Comparison of ENCODE assay signal across 10 cellular contexts in the genomic region with DNA sequence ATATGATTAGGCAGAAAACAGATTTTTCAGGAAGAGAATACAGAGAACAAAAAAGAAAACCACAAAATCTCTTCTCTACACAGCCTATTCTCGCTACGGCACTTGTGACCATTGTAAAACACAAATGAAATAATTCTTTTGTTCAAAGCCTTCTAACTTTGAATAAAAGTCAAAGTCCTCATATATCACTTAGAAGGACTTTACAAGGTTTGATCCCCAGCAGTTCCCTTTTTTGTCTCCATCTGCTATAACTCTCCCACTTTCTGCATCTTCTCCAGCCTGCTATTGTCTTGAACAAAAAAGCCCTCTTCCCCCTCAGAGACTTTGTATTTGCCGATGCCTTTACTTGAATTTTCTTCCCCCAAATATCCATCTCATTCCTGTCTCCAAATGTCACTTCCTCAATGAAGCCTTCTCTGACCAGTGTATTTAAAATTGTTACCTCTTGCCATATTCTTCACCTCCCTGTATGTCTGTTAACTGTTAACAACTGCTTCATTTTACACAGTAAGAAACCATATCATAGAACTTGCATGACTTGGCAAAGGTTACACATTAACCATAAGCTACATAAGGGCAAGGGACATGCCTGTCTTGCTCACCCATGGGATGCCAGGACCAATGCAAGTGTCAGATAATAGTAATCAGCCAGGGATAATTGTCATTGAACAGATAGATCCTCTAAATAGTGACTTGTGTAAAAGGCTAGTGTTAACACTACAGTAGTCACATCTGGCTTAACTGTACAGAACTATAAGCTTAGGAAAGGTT.
DNase-seq lines count a peak whose midpoint lies in the region; TF ChIP-seq lines count a peak whose summit lies in the region.
"Had no signal": no experiment of that assay in that cellular context is flagged by ENCODE, and none has a peak within 500 bp of the region (broad histone marks: within the 10 kb centered on the region; RNA-seq: fewer than 3 reads in every experiment).

No MANE protein-coding gene starts in this region.

- peaks cover 0 to 17% (median 7%) of the 10 kb centered on the region in 4 donors for H3K4me1 ChIP-seq in Peyer's patch
- H3K4me1 ChIP-seq in left ventricle myocardium inferior, result peaks cover 49% of the 10 kb centered on the region
- H3K4me1 ChIP-seq in suprapubic skin, result peaks cover 33% of the 10 kb centered on the region
- H3K4me1 ChIP-seq in MM.1S (ENCODE audit: low read length), result no peaks in the 10 kb centered on the region
- H3K4me1 ChIP-seq: BLaER1 had no signal

- peak overlapping the region; percentile 89 for H3K27ac Mint-ChIP-seq in activated T-cell treated with anti-CD3 and anti-CD28 coated beads, Interleukin-2, amount 50 U/mL, for 24 hours

- H3K9me3 Mint-ChIP-seq in activated T-cell treated with anti-CD3 and anti-CD28 coated beads, Interleukin-2, amount 50 U/mL, for 24 hours, result peaks cover 4% of the 10 kb centered on the region

- no peak overlapping the region for H2AFZ ChIP-seq in MM.1S (ENCODE audit: low read length)

- H4K20me1 ChIP-seq in MM.1S (ENCODE audit: insufficient read depth, low read length), result no peaks in the 10 kb centered on the region
- H4K20me1 ChIP-seq: BLaER1 had no signal

- H3K27me3 ChIP-seq in Peyer's patch (no peaks in the 10 kb centered on the region), left ventricle myocardium inferior (ENCODE audit: low read depth) (no peaks in the 10 kb centered on the region), suprapubic skin (no peaks in the 10 kb centered on the region), MM.1S (replicated peaks; ENCODE audit: insufficient read depth, low read length) (no peaks in the 10 kb centered on the region)
- H3K27me3 ChIP-seq: BLaER1 had no signal

- TF ChIP-seq CTCF in Peyer's patch (IDR thresholded peaks at IDR 0.05) (no peak), left ventricle myocardium inferior (IDR thresholded peaks at IDR 0.05; ENCODE audit: borderline replicate concordance) (no peak), suprapubic skin (IDR thresholded peaks at IDR 0.05) (no peak), MM.1S (IDR thresholded peaks at IDR 0.05; ENCODE audit: low read length) (no peak)

- no peaks in the 10 kb centered on the region for H3K79me2 ChIP-seq in MM.1S (ENCODE audit: low read length)

- WGBS in suprapubic skin, result 71% methylated on average over 3 of the region's 3 CpGs

- no peak for DNase-seq in activated T-cell treated with anti-CD3 and anti-CD28 coated beads, Interleukin-2, amount 50 U/mL, for 24 hours
- no peak for DNase-seq in activated T-cell treated with anti-CD3 and anti-CD28 coated beads, Interleukin-2, amount 50 U/mL, for 48 hours
- DNase-seq in Peyer's patch, result no peak
- DNase-seq in left ventricle myocardium inferior, result no peak
- no peak for DNase-seq in suprapubic skin (ENCODE audit: low spot score in 2 of 2)
- DNase-seq in MM.1S, result no peak
- DNase-seq in NCI-H774 (lab: John Stamatoyannopoulos, UW), result no peak
- no peak for DNase-seq in stimulated activated naive CD4-positive, alpha-beta T cell treated with Interleukin-2 at 50 U/mL for 16 hours (lab: John Stamatoyannopoulos, UW)
- DNase-seq: NCI-H524 had no signal

- H3K4me3 ChIP-seq in Peyer's patch, result no peak overlapping the region
- H3K4me3 ChIP-seq in left ventricle myocardium inferior, result no peak overlapping the region
- no peak overlapping the region for H3K4me3 ChIP-seq in suprapubic skin
- no peak overlapping the region for H3K4me3 ChIP-seq in MM.1S (ENCODE audit: low read length)
- H3K4me3 ChIP-seq: BLaER1 had no signal

- H3K4me2 ChIP-seq in MM.1S (ENCODE audit: low read depth, low read length), result no peak overlapping the region
- H3K4me2 ChIP-seq: BLaER1 had no signal

- no peak for TF ChIP-seq POLR2A in Peyer's patch (IDR thresholded peaks at IDR 0.05)
- no peak for TF ChIP-seq POLR2A in suprapubic skin (IDR thresholded peaks at IDR 0.05)

- H3K27ac ChIP-seq in Peyer's patch (peak overlapping the region; percentile 14 to 67 (median 44)), left ventricle myocardium inferior (replicated peaks) (peak overlapping the region; percentile 66), suprapubic skin (peak overlapping the region; percentile 84), MM.1S (ENCODE audit: low read length) (no peak overlapping the region)
- H3K27ac ChIP-seq: BLaER1 had no signal

- H3F3A ChIP-seq in MM.1S (ENCODE audit: insufficient read depth, low read length), result no peaks in the 10 kb centered on the region

- H3K9me3 ChIP-seq in Peyer's patch, result no peaks in the 10 kb centered on the region
- no peaks in the 10 kb centered on the region for H3K9me3 ChIP-seq in left ventricle myocardium inferior (replicated peaks)
- no peaks in the 10 kb centered on the region for H3K9me3 ChIP-seq in suprapubic skin
- H3K9me3 ChIP-seq in MM.1S (replicated peaks; ENCODE audit: insufficient read depth, low read length), result no peaks in the 10 kb centered on the region

- H3K27me3 Mint-ChIP-seq in activated T-cell treated with anti-CD3 and anti-CD28 coated beads, Interleukin-2, amount 50 U/mL, for 24 hours, result no peaks in the 10 kb centered on the region

- no peak overlapping the region for H3K9ac ChIP-seq in MM.1S (ENCODE audit: low read length)
- H3K9ac ChIP-seq: BLaER1 had no signal

- peak overlapping the region; percentile 47 for H3K4me3 Mint-ChIP-seq in activated T-cell treated with anti-CD3 and anti-CD28 coated beads, Interleukin-2, amount 50 U/mL, for 24 hours

- H3K36me3 Mint-ChIP-seq in activated T-cell treated with anti-CD3 and anti-CD28 coated beads, Interleukin-2, amount 50 U/mL, for 24 hours (ENCODE audit: low read depth), result peaks cover 82% of the 10 kb centered on the region

- intact Hi-C loops in left ventricle myocardium inferior (cut with micrococcal nuclease), result no loop called here

- TF ChIP-seq EP300 in suprapubic skin (IDR thresholded peaks at IDR 0.05), result no peak

- peaks cover 0 to 5% (median 0%) of the 10 kb centered on the region in 3 donors for H3K36me3 ChIP-seq in Peyer's patch
- peaks cover 36% of the 10 kb centered on the region for H3K36me3 ChIP-seq in left ventricle myocardium inferior
- H3K36me3 ChIP-seq in suprapubic skin, result peaks cover 3% of the 10 kb centered on the region
- H3K36me3 ChIP-seq in MM.1S (replicated peaks; ENCODE audit: insufficient read depth, low read length), result no peaks in the 10 kb centered on the region

- H3K9me2 ChIP-seq in MM.1S (replicated peaks; ENCODE audit: insufficient read depth, low read length), result no peaks in the 10 kb centered on the region

- H3K4me1 Mint-ChIP-seq in activated T-cell treated with anti-CD3 and anti-CD28 coated beads, Interleukin-2, amount 50 U/mL, for 24 hours (ENCODE audit: low read depth), result peaks cover 79% of the 10 kb centered on the region
